In the genomic region with DNA sequence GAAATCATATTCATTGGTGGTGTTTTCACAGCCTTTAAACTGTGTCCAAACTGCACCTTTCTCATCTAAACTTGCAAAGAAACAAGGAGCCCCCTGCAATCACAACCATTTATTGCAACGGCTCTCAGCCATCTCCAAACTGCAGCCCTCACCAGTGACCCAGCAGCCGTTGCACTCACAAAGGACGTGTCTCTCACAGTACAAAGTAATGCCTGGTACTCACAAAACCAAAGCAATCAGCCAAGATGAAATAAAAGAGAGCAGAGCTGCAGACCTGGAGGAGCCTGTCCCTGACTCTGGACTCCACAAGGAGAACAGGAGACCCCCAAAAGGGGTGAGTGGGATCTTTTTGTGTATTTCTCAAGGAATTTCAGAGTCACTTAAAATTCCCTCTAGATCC, we compare ENCODE assay signal across 16 cellular contexts. TPM values are rescaled to one million over a fixed set of nuclear protein-coding genes. Genes with fewer than 3 reads are reported as not detected.
DNase-seq lines count a peak whose midpoint lies in the region; ATAC-seq, FAIRE-seq and TF ChIP-seq lines count a peak whose summit lies in the region.
"Had no signal": no experiment of that assay in that cellular context is flagged by ENCODE, and none has a peak within 500 bp of the region (broad histone marks: within the 10 kb centered on the region; RNA-seq: fewer than 3 reads in every experiment).

No MANE protein-coding gene starts in this region.

- no peaks in the 10 kb centered on the region for H3K9me3 ChIP-seq in A549
- no peaks in the 10 kb centered on the region for H3K9me3 ChIP-seq in CD8-positive, alpha-beta T cell (ENCODE audit: low read length)

- H3K27me3 ChIP-seq in CD8-positive, alpha-beta T cell (ENCODE audit: insufficient read depth, low read length) = no peaks in the 10 kb centered on the region

- no peak for DNase-seq in A549 (ENCODE audit: low read depth in 1 of 2, low spot score in 1 of 2)
- no peak for DNase-seq in CD8-positive, alpha-beta T cell
- no peak for DNase-seq in activated CD4-positive, alpha-beta memory T cell treated with anti-CD3 and anti-CD28 coated beads, Interleukin-2, amount 10 ng/mL, durations not matched to agents 7 days and 5 days
- DNase-seq in memory B cell (ENCODE audit: low spot score in 2 of 2) = peak in 1 of 2 donors; percentile 5
- DNase-seq in ureter (ENCODE audit: low spot score) = no peak
- DNase-seq in NCI-H128 (lab: John Stamatoyannopoulos, UW; ENCODE audit: unreplicated experiment) = no peak
- DNase-seq: activated CD4-positive, alpha-beta T cell treated with anti-CD3 and anti-CD28 coated beads, Interleukin-2, amount 50 U/mL, for 48 hours; heart left ventricle; mesenchymal stem cell; NCI-H1694; NCI-H446 had no signal

- 3% methylated on average over 3 of the region's 3 CpGs for WGBS in A549 (ENCODE audit: missing lambda C conversion rate)

- peaks cover 5% of the 10 kb centered on the region for H3K27me3 Mint-ChIP-seq in CD8-positive, alpha-beta T cell (ENCODE audit: low read depth)
- H3K27me3 Mint-ChIP-seq in activated CD4-positive, alpha-beta memory T cell treated with anti-CD3 and anti-CD28 coated beads, Interleukin-2, amount 10 ng/mL, durations not matched to agents 7 days and 5 days = no peaks in the 10 kb centered on the region
- no peaks in the 10 kb centered on the region for H3K27me3 Mint-ChIP-seq in memory B cell

- no peak for TF ChIP-seq POLR2A in A549 (IDR thresholded peaks at IDR 0.05; ENCODE audit: low read length)

- peak overlapping the region; percentile 67 for H3K4me3 Mint-ChIP-seq in CD8-positive, alpha-beta T cell
- H3K4me3 Mint-ChIP-seq in activated CD4-positive, alpha-beta memory T cell treated with anti-CD3 and anti-CD28 coated beads, Interleukin-2, amount 10 ng/mL, durations not matched to agents 7 days and 5 days = peak overlapping the region; percentile 58
- H3K4me3 Mint-ChIP-seq in memory B cell = peak overlapping the region; percentile 63

- no peaks in the 10 kb centered on the region for H3K9me3 Mint-ChIP-seq in CD8-positive, alpha-beta T cell
- peaks cover 2% of the 10 kb centered on the region for H3K9me3 Mint-ChIP-seq in activated CD4-positive, alpha-beta memory T cell treated with anti-CD3 and anti-CD28 coated beads, Interleukin-2, amount 10 ng/mL, durations not matched to agents 7 days and 5 days
- no peaks in the 10 kb centered on the region for H3K9me3 Mint-ChIP-seq in memory B cell

- H3K4me1 Mint-ChIP-seq in CD8-positive, alpha-beta T cell (ENCODE audit: low read depth) = peaks cover 66% of the 10 kb centered on the region
- H3K4me1 Mint-ChIP-seq in activated CD4-positive, alpha-beta memory T cell treated with anti-CD3 and anti-CD28 coated beads, Interleukin-2, amount 10 ng/mL, durations not matched to agents 7 days and 5 days = peaks cover 76% of the 10 kb centered on the region
- peaks cover 41% of the 10 kb centered on the region for H3K4me1 Mint-ChIP-seq in memory B cell

- H3K27ac ChIP-seq in A549 = no peak overlapping the region
- peak overlapping the region; percentile 6 for H3K27ac ChIP-seq in CD8-positive, alpha-beta T cell (ENCODE audit: low read depth, low read length)

- H3K4me3 ChIP-seq in A549 = no peak overlapping the region
- peak overlapping the region; percentile 17 for H3K4me3 ChIP-seq in CD8-positive, alpha-beta T cell (ENCODE audit: low read depth, low read length)
- H3K4me3 ChIP-seq: heart left ventricle had no signal

- intact Hi-C loops in CD8-positive, alpha-beta T cell (cut with DNase I, micrococcal nuclease) = loop anchor here in 1 of 2 experiments (2.0 kb wide), 1 partner anchor 25 kb away; no protein-coding TSS in a partner anchor

- FAIRE-seq in A549 (lab: Jason Lieb, UNC) = no peak
- FAIRE-seq: H1, keratinocyte had no signal

- no peak for TF ChIP-seq RAD21 in A549 (conservative IDR thresholded peaks at IDR 0.05 in 1 of 2, IDR thresholded peaks at IDR 0.05 in 1 of 2)

- H3K36me3 ChIP-seq in CD8-positive, alpha-beta T cell (ENCODE audit: insufficient read depth, low read length) = peaks cover 5% of the 10 kb centered on the region
- H3K36me3 ChIP-seq: heart left ventricle had no signal

- no peak overlapping the region for H3K4me2 ChIP-seq in A549

- ATAC-seq in A549 (peak in 1 of 2 experiments; percentile 22; a peak in 1 of 6 replicates), memory B cell (ENCODE audit: low read depth) (no peak), HG02852 (IDR thresholded peaks at IDR 0.05; ENCODE audit: unreplicated experiment) (no peak), HG03520 (IDR thresholded peaks at IDR 0.05; ENCODE audit: unreplicated experiment) (no peak)
- no peak for ATAC-seq in CD8-positive, alpha-beta T cell
- ATAC-seq: heart left ventricle had no signal

- no peaks in the 10 kb centered on the region for H3K4me1 ChIP-seq in A549
- peaks cover 65% of the 10 kb centered on the region for H3K4me1 ChIP-seq in CD8-positive, alpha-beta T cell (ENCODE audit: insufficient read depth, low read length)

- CTCF ChIA-PET in A549 (lab: Yijun Ruan, JAX) = interaction anchor here (0.9 to 43.4 kb wide), 4 partner anchors 17 to 239 kb away, joined by 3 to 1358 read pairs (median 578); a partner anchor contains a TSS
- CTCF ChIA-PET in CD8-positive, alpha-beta T cell (lab: Charles Lee) = interaction anchor here (0.7 to 6.1 kb wide), 7 partner anchors 8 to 1629 kb away, joined by 3 to 23 read pairs (median 8); no protein-coding TSS in a partner anchor
- CTCF ChIA-PET in activated CD4-positive, alpha-beta memory T cell treated with anti-CD3 and anti-CD28 coated beads, Interleukin-2, amount 10 ng/mL, durations not matched to agents 7 days and 5 days (lab: Charles Lee) = interaction anchor here (0.6 to 5.4 kb wide), 8 partner anchors 8 to 411 kb away, joined by 3 to 42 read pairs (median 7); no protein-coding TSS in a partner anchor

- peak overlapping the region; percentile 86 for H3K27ac Mint-ChIP-seq in CD8-positive, alpha-beta T cell
- peak overlapping the region; percentile 99 for H3K27ac Mint-ChIP-seq in activated CD4-positive, alpha-beta memory T cell treated with anti-CD3 and anti-CD28 coated beads, Interleukin-2, amount 10 ng/mL, durations not matched to agents 7 days and 5 days
- peak overlapping the region; percentile 73 for H3K27ac Mint-ChIP-seq in memory B cell

- no peak for TF ChIP-seq EP300 in A549 (IDR thresholded peaks at IDR 0.05)

- TF ChIP-seq CTCF in A549 (IDR thresholded peaks at IDR 0.05) = no peak
- TF ChIP-seq CTCF in CD8-positive, alpha-beta T cell (IDR thresholded peaks at IDR 0.05) = no peak

- POLR2A ChIA-PET in A549 (lab: Yijun Ruan, JAX) = interaction anchor here (1.2 kb wide), 1 partner anchor 117 kb away, joined by 3 read pairs; no protein-coding TSS in a partner anchor
- POLR2A ChIA-PET in CD8-positive, alpha-beta T cell (lab: Charles Lee) = interaction anchor here (1.5 to 2.1 kb wide), 2 partner anchors 8 to 9 kb away, joined by 7 to 13 read pairs; no protein-coding TSS in a partner anchor
- POLR2A ChIA-PET in activated CD4-positive, alpha-beta memory T cell treated with anti-CD3 and anti-CD28 coated beads, Interleukin-2, amount 10 ng/mL, durations not matched to agents 7 days and 5 days (lab: Charles Lee) = interaction anchor here (1.1 to 9.4 kb wide), 5 partner anchors 9 to 204 kb away, joined by 3 to 173 read pairs (median 3); no protein-coding TSS in a partner anchor

- H3K36me3 Mint-ChIP-seq in CD8-positive, alpha-beta T cell = peaks cover 49% of the 10 kb centered on the region
- peaks cover 93% of the 10 kb centered on the region for H3K36me3 Mint-ChIP-seq in activated CD4-positive, alpha-beta memory T cell treated with anti-CD3 and anti-CD28 coated beads, Interleukin-2, amount 10 ng/mL, durations not matched to agents 7 days and 5 days (ENCODE audit: low read depth)
- peaks cover 33% of the 10 kb centered on the region for H3K36me3 Mint-ChIP-seq in memory B cell

TF ChIP-seq in A549, 52 proteins besides CTCF, POLR2A, EP300 and RAD21:
- TF ChIP-seq, protein P1, sequence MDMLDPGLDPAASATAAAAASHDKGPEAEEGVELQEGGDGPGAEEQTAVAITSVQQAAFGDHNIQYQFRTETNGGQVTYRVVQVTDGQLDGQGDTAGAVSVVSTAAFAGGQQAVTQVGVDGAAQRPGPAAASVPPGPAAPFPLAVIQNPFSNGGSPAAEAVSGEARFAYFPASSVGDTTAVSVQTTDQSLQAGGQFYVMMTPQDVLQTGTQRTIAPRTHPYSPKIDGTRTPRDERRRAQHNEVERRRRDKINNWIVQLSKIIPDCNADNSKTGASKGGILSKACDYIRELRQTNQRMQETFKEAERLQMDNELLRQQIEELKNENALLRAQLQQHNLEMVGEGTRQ (IDR thresholded peaks at IDR 0.05) = no peak
- TF ChIP-seq CBX8 (IDR thresholded peaks at IDR 0.05) = 0 out of 2 replicates have a peak, but pooled peaks have one; percentile 71

RNA-seq across cellular contexts. Expression of a gene that starts 20.2 kb away (rescaled TPM):
- not detected in 2 replicates for polyA plus RNA-seq in A549 (2011; rRNA removed)
- polyA plus RNA-seq in A549 (2012; cell fraction: cytosol; rRNA removed) = not detected in 2 replicates
- polyA plus RNA-seq in A549 (2012; cell fraction: nucleus; rRNA removed) = not detected in 2 replicates
- polyA plus RNA-seq in A549 (2017; fragmentation: RNase III; extraction: RNeasy Plus Mini Kit Qiagen cat#74134 plus additional on column Dnase treatment) = not detected in 3 replicates
- not detected in 2 replicates for polyA minus RNA-seq in A549 (2011; rRNA and poly(A)+ RNA removed)
- 1 to 10 TPM; 8.3 to 8.8 TPM for total RNA-seq in CD8-positive, alpha-beta T cell
- 10 to 100 TPM; 77.0 to 77.8 TPM for total RNA-seq in activated CD4-positive, alpha-beta memory T cell treated with anti-CD3 and anti-CD28 coated beads, Interleukin-2, amount 10 ng/mL, durations not matched to agents 7 days and 5 days
- total RNA-seq in ureter = 3.6 TPM
- total RNA-seq: H1, HT1080 had no signal
- polyA plus RNA-seq: H1, keratinocyte had no signal

Comparison
In these comparisons a context has a peak if more than half of its experiments do, and no peak if none do; other contexts are left out.
1. RNA of a gene that starts 20.2 kb away (total RNA-seq): 77.0 to 77.8 TPM in activated CD4-positive, alpha-beta memory T cell treated with anti-CD3 and anti-CD28 coated beads, Interleukin-2, amount 10 ng/mL, durations not matched to agents 7 days and 5 days; 8.3 to 8.8 TPM in CD8-positive, alpha-beta T cell and 3.6 TPM in ureter (single experiment); every median in the first group is over 4 times any median in the second.
2. Peak in every context shown above with its lines, with median percentiles within 50 percentile points of each other: H3K27ac Mint-ChIP-seq and H3K4me3 Mint-ChIP-seq.